1 cellular context compared by ENCODE assay signal in the genomic region with DNA sequence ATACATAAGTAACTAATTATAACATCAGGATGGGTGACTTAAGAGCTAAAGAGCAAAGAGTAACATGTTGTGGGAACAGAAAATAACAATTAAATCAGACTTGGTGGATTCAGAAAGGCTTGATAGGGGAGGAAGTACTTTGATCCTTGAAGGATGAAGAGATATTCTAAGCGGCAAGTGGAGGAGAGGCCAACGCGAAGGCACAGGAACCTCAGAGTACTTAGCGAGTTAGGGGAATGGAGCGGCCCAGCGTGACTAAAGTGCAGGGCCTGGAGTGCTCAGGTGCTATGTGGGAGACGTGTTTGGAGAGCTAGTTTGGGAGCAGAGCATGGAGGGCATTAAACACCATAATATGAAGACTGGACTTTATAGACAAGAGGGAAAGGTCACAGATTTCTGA.
TF ChIP-seq lines count a peak whose summit lies in the region.

No MANE protein-coding gene starts in this region.

TF ChIP-seq in GM23338, 12 proteins besides CTCF, POLR2A, EP300 and RAD21 (continued from another document):
- TF ChIP-seq, protein P1, sequence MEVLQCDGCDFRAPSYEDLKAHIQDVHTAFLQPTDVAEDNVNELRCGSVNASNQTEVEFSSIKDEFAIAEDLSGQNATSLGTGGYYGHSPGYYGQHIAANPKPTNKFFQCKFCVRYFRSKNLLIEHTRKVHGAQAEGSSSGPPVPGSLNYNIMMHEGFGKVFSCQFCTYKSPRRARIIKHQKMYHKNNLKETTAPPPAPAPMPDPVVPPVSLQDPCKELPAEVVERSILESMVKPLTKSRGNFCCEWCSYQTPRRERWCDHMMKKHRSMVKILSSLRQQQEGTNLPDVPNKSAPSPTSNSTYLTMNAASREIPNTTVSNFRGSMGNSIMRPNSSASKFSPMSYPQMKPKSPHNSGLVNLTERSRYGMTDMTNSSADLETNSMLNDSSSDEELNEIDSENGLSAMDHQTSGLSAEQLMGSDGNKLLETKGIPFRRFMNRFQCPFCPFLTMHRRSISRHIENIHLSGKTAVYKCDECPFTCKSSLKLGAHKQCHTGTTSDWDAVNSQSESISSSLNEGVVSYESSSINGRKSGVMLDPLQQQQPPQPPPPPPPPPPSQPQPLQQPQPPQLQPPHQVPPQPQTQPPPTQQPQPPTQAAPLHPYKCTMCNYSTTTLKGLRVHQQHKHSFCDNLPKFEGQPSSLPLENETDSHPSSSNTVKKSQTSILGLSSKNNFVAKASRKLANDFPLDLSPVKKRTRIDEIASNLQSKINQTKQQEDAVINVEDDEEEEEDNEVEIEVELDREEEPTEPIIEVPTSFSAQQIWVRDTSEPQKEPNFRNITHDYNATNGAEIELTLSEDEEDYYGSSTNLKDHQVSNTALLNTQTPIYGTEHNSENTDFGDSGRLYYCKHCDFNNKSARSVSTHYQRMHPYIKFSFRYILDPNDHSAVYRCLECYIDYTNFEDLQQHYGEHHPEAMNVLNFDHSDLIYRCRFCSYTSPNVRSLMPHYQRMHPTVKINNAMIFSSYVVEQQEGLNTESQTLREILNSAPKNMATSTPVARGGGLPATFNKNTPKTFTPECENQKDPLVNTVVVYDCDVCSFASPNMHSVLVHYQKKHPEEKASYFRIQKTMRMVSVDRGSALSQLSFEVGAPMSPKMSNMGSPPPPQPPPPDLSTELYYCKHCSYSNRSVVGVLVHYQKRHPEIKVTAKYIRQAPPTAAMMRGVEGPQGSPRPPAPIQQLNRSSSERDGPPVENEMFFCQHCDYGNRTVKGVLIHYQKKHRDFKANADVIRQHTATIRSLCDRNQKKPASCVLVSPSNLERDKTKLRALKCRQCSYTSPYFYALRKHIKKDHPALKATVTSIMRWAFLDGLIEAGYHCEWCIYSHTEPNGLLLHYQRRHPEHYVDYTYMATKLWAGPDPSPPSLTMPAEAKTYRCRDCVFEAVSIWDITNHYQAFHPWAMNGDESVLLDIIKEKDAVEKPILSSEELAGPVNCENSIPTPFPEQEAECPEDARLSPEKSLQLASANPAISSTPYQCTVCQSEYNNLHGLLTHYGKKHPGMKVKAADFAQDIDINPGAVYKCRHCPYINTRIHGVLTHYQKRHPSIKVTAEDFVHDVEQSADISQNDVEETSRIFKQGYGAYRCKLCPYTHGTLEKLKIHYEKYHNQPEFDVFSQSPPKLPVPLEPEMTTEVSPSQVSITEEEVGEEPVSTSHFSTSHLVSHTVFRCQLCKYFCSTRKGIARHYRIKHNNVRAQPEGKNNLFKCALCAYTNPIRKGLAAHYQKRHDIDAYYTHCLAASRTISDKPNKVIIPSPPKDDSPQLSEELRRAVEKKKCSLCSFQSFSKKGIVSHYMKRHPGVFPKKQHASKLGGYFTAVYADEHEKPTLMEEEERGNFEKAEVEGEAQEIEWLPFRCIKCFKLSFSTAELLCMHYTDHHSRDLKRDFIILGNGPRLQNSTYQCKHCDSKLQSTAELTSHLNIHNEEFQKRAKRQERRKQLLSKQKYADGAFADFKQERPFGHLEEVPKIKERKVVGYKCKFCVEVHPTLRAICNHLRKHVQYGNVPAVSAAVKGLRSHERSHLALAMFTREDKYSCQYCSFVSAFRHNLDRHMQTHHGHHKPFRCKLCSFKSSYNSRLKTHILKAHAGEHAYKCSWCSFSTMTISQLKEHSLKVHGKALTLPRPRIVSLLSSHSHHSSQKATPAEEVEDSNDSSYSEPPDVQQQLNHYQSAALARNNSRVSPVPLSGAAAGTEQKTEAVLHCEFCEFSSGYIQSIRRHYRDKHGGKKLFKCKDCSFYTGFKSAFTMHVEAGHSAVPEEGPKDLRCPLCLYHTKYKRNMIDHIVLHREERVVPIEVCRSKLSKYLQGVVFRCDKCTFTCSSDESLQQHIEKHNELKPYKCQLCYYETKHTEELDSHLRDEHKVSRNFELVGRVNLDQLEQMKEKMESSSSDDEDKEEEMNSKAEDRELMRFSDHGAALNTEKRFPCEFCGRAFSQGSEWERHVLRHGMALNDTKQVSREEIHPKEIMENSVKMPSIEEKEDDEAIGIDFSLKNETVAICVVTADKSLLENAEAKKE (CRISPR knock-in tag; IDR thresholded peaks at IDR 0.05): no peak
